ENCODE assay signal across 8 cellular contexts in the genomic region with DNA sequence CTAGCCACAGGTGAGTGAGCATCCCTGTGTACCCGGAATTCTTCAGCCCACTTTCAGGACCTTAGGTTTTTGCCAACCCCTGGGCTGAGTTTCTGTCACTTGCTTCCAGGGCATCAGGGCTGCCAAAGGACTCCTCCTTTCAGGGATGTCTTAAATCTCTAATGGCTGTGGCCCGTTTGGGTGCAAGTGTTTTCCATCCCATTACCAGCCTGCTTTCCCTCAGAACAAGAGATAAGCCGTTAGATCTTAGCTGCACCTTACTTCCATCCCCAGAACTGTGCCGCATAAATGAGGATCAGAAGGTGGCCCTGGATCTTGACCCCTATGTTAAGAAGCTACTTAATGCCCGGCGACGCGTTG. TPM values are rescaled to one million over a fixed set of nuclear protein-coding genes. Genes with fewer than 3 reads are reported as not detected.
DNase-seq lines count a peak whose midpoint lies in the region; ATAC-seq, FAIRE-seq and TF ChIP-seq lines count a peak whose summit lies in the region.

No MANE protein-coding gene starts in this region.

- peak overlapping the region; percentile 91 for H3K4me3 Mint-ChIP-seq in activated T-cell treated with anti-CD3 and anti-CD28 coated beads, Interleukin-2, amount 50 U/mL, for 4 hours
- peak overlapping the region; percentile 98 for H3K4me3 Mint-ChIP-seq in astrocyte (ENCODE audit: unreplicated experiment)

- peaks cover 22% of the 10 kb centered on the region for H4K20me1 ChIP-seq in astrocyte (ENCODE audit: insufficient read depth, low read length)

- H3K27ac ChIP-seq in astrocyte (ENCODE audit: low read depth, low read length): peak overlapping the region; percentile 80
- H3K27ac ChIP-seq in liver (ENCODE audit: low read depth in 1 of 2, low read length in 2 of 2): peak overlapping the region; percentile 89 to 96
- peak overlapping the region; percentile 90 to 99 (median 92) for H3K27ac ChIP-seq in tibial nerve

- DNase-seq in activated T-cell treated with anti-CD3 and anti-CD28 coated beads, Interleukin-2, amount 50 U/mL, for 4 hours: no peak
- DNase-seq in activated T-cell treated with anti-CD3 and anti-CD28 coated beads for 4 hours: no peak
- no peak for DNase-seq in astrocyte (ENCODE audit: low read depth)
- no peak for DNase-seq in tibial nerve (ENCODE audit: low spot score in 2 of 2)
- no peak for DNase-seq in hypothalamus (lab: John Stamatoyannopoulos, UW)
- no peak for DNase-seq in DMS79 (lab: John Stamatoyannopoulos, UW)

- H3K4me1 Mint-ChIP-seq in activated T-cell treated with anti-CD3 and anti-CD28 coated beads, Interleukin-2, amount 50 U/mL, for 4 hours (ENCODE audit: low read depth): peaks cover 11% of the 10 kb centered on the region
- H3K4me1 Mint-ChIP-seq in astrocyte (ENCODE audit: low read depth, unreplicated experiment): peaks cover 12% of the 10 kb centered on the region

- peak overlapping the region; percentile 87 for H2AFZ ChIP-seq in astrocyte (ENCODE audit: low read depth, low read length)

- WGBS in liver: 45% methylated on average over 8 of the region's 8 CpGs
- WGBS in tibial nerve, 2 donors: 31 to 32% methylated on average over 8 of the region's 8 CpGs

- TF ChIP-seq POLR2A in tibial nerve (IDR thresholded peaks at IDR 0.05): no peak

- no peak for TF ChIP-seq EP300 in tibial nerve (IDR thresholded peaks at IDR 0.05)

- peak overlapping the region; percentile 95 for H3K27ac Mint-ChIP-seq in astrocyte (ENCODE audit: unreplicated experiment)

- H3K4me1 ChIP-seq in astrocyte (ENCODE audit: insufficient read depth, low read length) (peaks cover 9% of the 10 kb centered on the region), liver (ENCODE audit: control insufficient read depth in 4 of 4, insufficient read depth in 4 of 4, low read length in 3 of 4) (peaks cover 1 to 12% (median 9%) of the 10 kb centered on the region in 4 donors), tibial nerve (peaks cover 0 to 17% (median 4%) of the 10 kb centered on the region in 4 donors)

- peaks cover 19% of the 10 kb centered on the region for H3K36me3 Mint-ChIP-seq in activated T-cell treated with anti-CD3 and anti-CD28 coated beads, Interleukin-2, amount 50 U/mL, for 4 hours (ENCODE audit: insufficient read depth)
- H3K36me3 Mint-ChIP-seq in astrocyte (ENCODE audit: low read depth, unreplicated experiment): peaks cover 4% of the 10 kb centered on the region

- H3K4me2 ChIP-seq in astrocyte (ENCODE audit: low read length): peak overlapping the region; percentile 93

- peak overlapping the region; percentile 93 for H3K4me3 ChIP-seq in astrocyte (ENCODE audit: insufficient read depth, low read depth, low read length)
- peak overlapping the region; percentile 80 to 92 (median 90) for H3K4me3 ChIP-seq in liver (ENCODE audit: low read depth in 1 of 3, low read length in 3 of 3)
- peak overlapping the region; percentile 46 to 79 (median 72) for H3K4me3 ChIP-seq in tibial nerve

- no peak for FAIRE-seq in astrocyte (lab: Jason Lieb, UNC)

- H3K36me3 ChIP-seq in astrocyte (ENCODE audit: insufficient read depth, low read length) (peaks cover 29% of the 10 kb centered on the region), liver (ENCODE audit: control insufficient read depth in 4 of 4, insufficient read depth in 3 of 4, low read depth in 1 of 4, low read length in 3 of 4) (peaks cover 9 to 32% (median 29%) of the 10 kb centered on the region in 4 donors), tibial nerve (peaks cover 0 to 41% (median 7%) of the 10 kb centered on the region in 3 donors)

- no peak for TF ChIP-seq RAD21 in liver (IDR thresholded peaks at IDR 0.05)

- no peaks in the 10 kb centered on the region for H3K9me3 Mint-ChIP-seq in activated T-cell treated with anti-CD3 and anti-CD28 coated beads, Interleukin-2, amount 50 U/mL, for 4 hours
- H3K9me3 Mint-ChIP-seq in astrocyte (ENCODE audit: unreplicated experiment): no peaks in the 10 kb centered on the region

- TF ChIP-seq CTCF in astrocyte (IDR thresholded peaks at IDR 0.05; ENCODE audit: insufficient read depth, low read depth, low read length) (no peak), liver (IDR thresholded peaks at IDR 0.05; ENCODE audit: low read depth, low read length, missing input control) (no peak), tibial nerve (IDR thresholded peaks at IDR 0.05) (no peak)

- peaks cover 15% of the 10 kb centered on the region for H3K79me2 ChIP-seq in astrocyte (ENCODE audit: insufficient read depth, low read length)

- no peaks in the 10 kb centered on the region for H3K27me3 Mint-ChIP-seq in activated T-cell treated with anti-CD3 and anti-CD28 coated beads, Interleukin-2, amount 50 U/mL, for 4 hours (ENCODE audit: low read depth)
- no peaks in the 10 kb centered on the region for H3K27me3 Mint-ChIP-seq in astrocyte (ENCODE audit: low read depth, unreplicated experiment)

- H3K9ac ChIP-seq in astrocyte (ENCODE audit: low read length): peak overlapping the region; percentile 92
- peak overlapping the region; percentile 83 to 87 for H3K9ac ChIP-seq in liver (ENCODE audit: low read depth in 1 of 2, low read length in 2 of 2)

- H3K27me3 ChIP-seq in astrocyte (ENCODE audit: insufficient read depth, low read length) (no peaks in the 10 kb centered on the region), liver (ENCODE audit: control insufficient read depth in 4 of 4, insufficient read depth in 4 of 4, low read length in 3 of 4) (no peaks in the 10 kb centered on the region), tibial nerve (no peaks in the 10 kb centered on the region)

- no peaks in the 10 kb centered on the region for H3K9me3 ChIP-seq in astrocyte (ENCODE audit: insufficient read depth, low read depth, low read length)
- no peaks in the 10 kb centered on the region for H3K9me3 ChIP-seq in liver (ENCODE audit: control insufficient read depth in 4 of 4, low read length in 3 of 4)
- H3K9me3 ChIP-seq in tibial nerve: no peaks in the 10 kb centered on the region

- no peak for ATAC-seq in activated T-cell treated with anti-CD3 and anti-CD28 coated beads, Interleukin-2, amount 50 U/mL, for 4 hours
- ATAC-seq in HG03378 (IDR thresholded peaks at IDR 0.05; ENCODE audit: unreplicated experiment): no peak

TF ChIP-seq in liver, 16 proteins besides CTCF, POLR2A, EP300 and RAD21 (continues in another document):
- TF ChIP-seq HNF4G (IDR thresholded peaks at IDR 0.05) (no peak), JUND (IDR thresholded peaks at IDR 0.05) (no peak), EGR1 (IDR thresholded peaks at IDR 0.05; ENCODE audit: low read depth in 2 of 2) (no peak), FOXA1 (IDR thresholded peaks at IDR 0.05) (no peak), SP1 (IDR thresholded peaks at IDR 0.05) (no peak), FOXA2 (IDR thresholded peaks at IDR 0.05) (no peak), NR2F2 (IDR thresholded peaks at IDR 0.05) (no peak), GABPA (IDR thresholded peaks at IDR 0.05 in 1 of 2, conservative IDR thresholded peaks at IDR 0.05 in 1 of 2) (no peak), HNF4A (conservative IDR thresholded peaks at IDR 0.05) (no peak), TAF1 (conservative IDR thresholded peaks at IDR 0.05) (no peak), YY1 (IDR thresholded peaks at IDR 0.05) (no peak)
- TF ChIP-seq, protein P1, sequence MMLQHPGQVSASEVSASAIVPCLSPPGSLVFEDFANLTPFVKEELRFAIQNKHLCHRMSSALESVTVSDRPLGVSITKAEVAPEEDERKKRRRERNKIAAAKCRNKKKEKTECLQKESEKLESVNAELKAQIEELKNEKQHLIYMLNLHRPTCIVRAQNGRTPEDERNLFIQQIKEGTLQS (IDR thresholded peaks at IDR 0.05): no peak
- TF ChIP-seq, protein P2, sequence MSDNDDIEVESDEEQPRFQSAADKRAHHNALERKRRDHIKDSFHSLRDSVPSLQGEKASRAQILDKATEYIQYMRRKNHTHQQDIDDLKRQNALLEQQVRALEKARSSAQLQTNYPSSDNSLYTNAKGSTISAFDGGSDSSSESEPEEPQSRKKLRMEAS (IDR thresholded peaks at IDR 0.05): no peak

RNA-seq across cellular contexts. Expression of a gene that starts 0.7 kb away (rescaled TPM):
- 10 to 100 TPM; 32.1 to 36.8 (median 32.7) TPM for total RNA-seq in activated T-cell treated with anti-CD3 and anti-CD28 coated beads, Interleukin-2, amount 50 U/mL, for 4 hours
- 27.4 and 31.3 TPM in 2 replicates for total RNA-seq in astrocyte
- 10 to 100 TPM; 21.8 to 30.5 TPM for total RNA-seq in liver
- polyA plus RNA-seq in liver: 10 to 100 TPM; 20.0 to 26.6 TPM
- total RNA-seq in tibial nerve: 10 to 100 TPM; 34.1 to 59.9 (median 43.7) TPM

RNA-seq across cellular contexts. Expression of a gene that starts 11.6 kb away (rescaled TPM):
- total RNA-seq in activated T-cell treated with anti-CD3 and anti-CD28 coated beads, Interleukin-2, amount 50 U/mL, for 4 hours: 100 to 1,000 TPM; 525 to 559 (median 531) TPM
- total RNA-seq in astrocyte: 176 and 185 TPM in 2 replicates
- total RNA-seq in liver: 10 to 100 TPM; 50.7 to 84.2 TPM
- polyA plus RNA-seq in liver: 10 to 100 TPM; 28.7 to 52.3 TPM
- total RNA-seq in tibial nerve: 100 to 1,000 TPM in 1 of 4 donors, 10 to 100 TPM in 3; 62.8 to 102 (median 76.7) TPM

RNA-seq across cellular contexts. Expression of a gene that starts 19.3 kb away (rescaled TPM):
- under 1 TPM; 0.16 to 0.26 (median 0.23) TPM for total RNA-seq in activated T-cell treated with anti-CD3 and anti-CD28 coated beads, Interleukin-2, amount 50 U/mL, for 4 hours
- total RNA-seq in astrocyte (0.07 and 0.11 TPM in 2 replicates), liver (10 to 100 TPM in 1 of 2 donors, 1 to 10 TPM in 1; 4.7 to 15.8 TPM), tibial nerve (10 to 100 TPM; 36.9 to 87.5 (median 58.4) TPM)
- 10 to 100 TPM in 1 of 2 donors, 1 to 10 TPM in 1; 2.8 to 12.6 TPM for polyA plus RNA-seq in liver

RNA-seq across cellular contexts. Expression of a gene that starts 25.3 kb away (rescaled TPM):
- 100 to 1,000 TPM; 111 to 117 (median 114) TPM for total RNA-seq in activated T-cell treated with anti-CD3 and anti-CD28 coated beads, Interleukin-2, amount 50 U/mL, for 4 hours
- 46.7 and 56.4 TPM in 2 replicates for total RNA-seq in astrocyte
- 10 to 100 TPM; 26.8 to 30.9 TPM for total RNA-seq in liver
- 10 to 100 TPM; 16.4 to 21.9 TPM for polyA plus RNA-seq in liver
- 10 to 100 TPM; 49.0 to 66.6 (median 56.5) TPM for total RNA-seq in tibial nerve

RNA-seq across cellular contexts. Expression of a gene that starts 30.9 kb away (rescaled TPM):
- total RNA-seq in activated T-cell treated with anti-CD3 and anti-CD28 coated beads, Interleukin-2, amount 50 U/mL, for 4 hours: not detected
- 1.7 and 4.1 TPM in 2 replicates for total RNA-seq in astrocyte
- under 1 TPM; 0.33 TPM for total RNA-seq in liver
- under 1 TPM; 0.21 to 0.25 TPM for polyA plus RNA-seq in liver
- total RNA-seq in tibial nerve: 100 to 1,000 TPM in 1 of 4 donors, 10 to 100 TPM in 3; 41.4 to 102 (median 69.2) TPM
